23 cellular contexts compared by ENCODE assay signal in genomic region chr6:161727063-161727462, GRCh38.
"Had no signal": no experiment of that assay in that cellular context is flagged by ENCODE, and none has a peak within 500 bp of the region (broad histone marks: within the 10 kb centered on the region; RNA-seq: fewer than 3 reads in every experiment).

No MANE protein-coding gene starts in this region.

- H3K27me3 ChIP-seq: body of pancreas had no signal

- H3K27ac ChIP-seq: body of pancreas had no signal

- H3K36me3 Mint-ChIP-seq: activated naive CD8-positive, alpha-beta T cell treated with anti-CD3 and anti-CD28 coated beads, Interleukin-2, amount 10 ng/mL, durations not matched to agents 7 days and 5 days had no signal

- H3K4me1 Mint-ChIP-seq: activated CD4-positive, alpha-beta T cell treated with anti-CD3 and anti-CD28 coated beads, Interleukin-2, amount 10 ng/mL, durations not matched to agents 7 days and 5 days; activated naive CD8-positive, alpha-beta T cell treated with anti-CD3 and anti-CD28 coated beads, Interleukin-2, amount 10 ng/mL, durations not matched to agents 7 days and 5 days; immature natural killer cell; naive thymus-derived CD8-positive, alpha-beta T cell had no signal

- H3K4me3 Mint-ChIP-seq: activated CD4-positive, alpha-beta T cell treated with anti-CD3 and anti-CD28 coated beads, Interleukin-2, amount 10 ng/mL, durations not matched to agents 7 days and 5 days; activated CD8-positive, alpha-beta T cell treated with anti-CD3 and anti-CD28 coated beads, Interleukin-2, amount 10 ng/mL, durations not matched to agents 7 days and 5 days; activated naive CD8-positive, alpha-beta T cell treated with anti-CD3 and anti-CD28 coated beads, Interleukin-2, amount 10 ng/mL, durations not matched to agents 7 days and 5 days; activated T-cell treated with anti-CD3 and anti-CD28 coated beads, Interleukin-2, amount 50 U/mL, for 24 hours; immature natural killer cell; naive thymus-derived CD8-positive, alpha-beta T cell had no signal

- H3K9me3 ChIP-seq: body of pancreas had no signal

- DNase-seq: activated CD4-positive, alpha-beta T cell treated with anti-CD3 and anti-CD28 coated beads, Interleukin-2, amount 10 ng/mL, durations not matched to agents 7 days and 5 days; activated CD8-positive, alpha-beta T cell treated with anti-CD3 and anti-CD28 coated beads, Interleukin-2, amount 10 ng/mL, durations not matched to agents 7 days and 5 days; activated naive CD4-positive, alpha-beta T cell treated with Interleukin-2 at 50 U/mL for 16 hours; activated naive CD8-positive, alpha-beta T cell treated with anti-CD3 and anti-CD28 coated beads, Interleukin-2, amount 10 ng/mL, durations not matched to agents 7 days and 5 days; activated T-cell treated with anti-CD3 and anti-CD28 coated beads, Interleukin-2, amount 50 U/mL, for 24 hours; body of pancreas; dermis blood vessel endothelial cell; effector memory CD4-positive, alpha-beta T cell; foreskin fibroblast; hippocampal formation; immature natural killer cell; left ventricle myocardium superior; naive thymus-derived CD8-positive, alpha-beta T cell; nucleus accumbens; posterior cingulate gyrus; stimulated activated CD4-positive, alpha-beta T cell treated with anti-CD3 and anti-CD28 coated beads, Interleukin-12 subunit alpha, Interleukin-12 subunit beta, amount 100 ng/mL, for 4 hours; stimulated activated CD4-positive, alpha-beta T cell treated with anti-CD3 and anti-CD28 coated beads, Interleukin-1b, Interleukin-23, amount 100 ng/mL, for 48 hours; stimulated activated CD8-positive, alpha-beta memory T cell treated with anti-CD3 and anti-CD28 coated beads, Interleukin-4, amount 100 ng/mL, for 48 hours; stimulated activated naive CD4-positive, alpha-beta T cell; T-helper 1 cell; T-helper 9 cell had no signal

- H3K27ac Mint-ChIP-seq: activated CD4-positive, alpha-beta T cell treated with anti-CD3 and anti-CD28 coated beads, Interleukin-2, amount 10 ng/mL, durations not matched to agents 7 days and 5 days; activated CD8-positive, alpha-beta T cell treated with anti-CD3 and anti-CD28 coated beads, Interleukin-2, amount 10 ng/mL, durations not matched to agents 7 days and 5 days; activated naive CD8-positive, alpha-beta T cell treated with anti-CD3 and anti-CD28 coated beads, Interleukin-2, amount 10 ng/mL, durations not matched to agents 7 days and 5 days; activated T-cell treated with anti-CD3 and anti-CD28 coated beads, Interleukin-2, amount 50 U/mL, for 24 hours; activated T-helper 2 cell treated with anti-CD3 and anti-CD28 coated beads, Interferon-gamma antibody, Interleukin-2, Interleukin-4, amounts not matched to agents 10 μg/mL and 5 μg/mL and 100 μg/mL, durations not matched to agents 14 hours and 24 hours and 36 hours; immature natural killer cell; naive thymus-derived CD8-positive, alpha-beta T cell had no signal

- H3K4me1 ChIP-seq: body of pancreas had no signal

- H3K4me3 ChIP-seq: body of pancreas had no signal

- H3K27me3 Mint-ChIP-seq: activated CD4-positive, alpha-beta T cell treated with anti-CD3 and anti-CD28 coated beads, Interleukin-2, amount 10 ng/mL, durations not matched to agents 7 days and 5 days; activated naive CD8-positive, alpha-beta T cell treated with anti-CD3 and anti-CD28 coated beads, Interleukin-2, amount 10 ng/mL, durations not matched to agents 7 days and 5 days; activated T-cell treated with anti-CD3 and anti-CD28 coated beads, Interleukin-2, amount 50 U/mL, for 24 hours; naive thymus-derived CD8-positive, alpha-beta T cell had no signal

- ATAC-seq: activated CD4-positive, CD25-positive, alpha-beta regulatory T cell treated with anti-CD3 and anti-CD28 coated beads, Interleukin-2, amount 50 U/mL, for 24 hours; activated CD8-positive, alpha-beta T cell treated with anti-CD3 and anti-CD28 coated beads, Interleukin-2, amount 10 ng/mL, durations not matched to agents 7 days and 5 days; body of pancreas; left ventricle myocardium superior; naive thymus-derived CD8-positive, alpha-beta T cell had no signal
